ENCODE assay signal across 42 cellular contexts in the genomic region with DNA sequence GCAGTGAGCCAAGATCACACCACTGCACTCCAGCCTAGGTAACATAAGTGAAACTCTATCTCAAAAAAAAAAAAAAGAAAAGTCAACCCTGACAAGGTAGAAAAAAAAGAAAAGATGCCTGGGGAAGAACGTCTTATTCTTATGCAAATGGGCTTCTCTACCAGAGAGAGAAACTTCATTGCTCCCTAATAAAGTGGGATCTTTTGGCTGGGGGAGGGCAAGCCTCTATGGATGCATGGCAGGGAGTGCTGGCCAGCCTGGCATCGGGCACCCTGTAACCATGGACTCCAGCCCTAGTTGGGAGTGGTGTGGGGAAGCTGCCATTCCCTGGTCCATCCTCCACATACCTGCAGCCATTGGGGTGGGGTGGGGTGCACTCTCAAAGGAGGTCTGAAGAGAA. TPM values are rescaled to one million over a fixed set of nuclear protein-coding genes. Genes with fewer than 3 reads are reported as not detected.
"Had no signal": no experiment of that assay in that cellular context is flagged by ENCODE, and none has a peak within 500 bp of the region (broad histone marks: within the 10 kb centered on the region; RNA-seq: fewer than 3 reads in every experiment).

No MANE protein-coding gene starts in this region.

- H3K27me3 ChIP-seq: adrenal gland, ascending aorta, body of pancreas, brain microvascular endothelial cell, breast epithelium, cardiac muscle cell had no signal

- ATAC-seq: activated naive CD4-positive, alpha-beta T cell treated with anti-CD3 and anti-CD28 coated beads, Interleukin-2, amount 50 U/mL, for 72 hours; activated naive CD8-positive, alpha-beta T cell treated with anti-CD3 and anti-CD28 coated beads, Interleukin-2, amount 50 U/mL, for 24 hours; activated T-cell treated with anti-CD3 and anti-CD28 coated beads, Interleukin-2, amount 50 U/mL, for 4 hours; activated T-cell treated with anti-CD3 and anti-CD28 coated beads, Interleukin-2, amount 50 U/mL, for 72 hours; activated T-helper 17 cell treated with anti-CD3 and anti-CD28 coated beads, Interleukin-2, amount 50 U/mL, for 72 hours; body of pancreas had no signal

- H3K36me3 ChIP-seq: adrenal gland, ascending aorta, brain microvascular endothelial cell, breast epithelium, cardiac muscle cell had no signal

- H3K4me3 ChIP-seq: adrenal gland, ascending aorta, body of pancreas, breast epithelium, cardiac muscle cell had no signal

- H3K4me1 Mint-ChIP-seq: activated naive CD4-positive, alpha-beta T cell treated with anti-CD3 and anti-CD28 coated beads, Interleukin-2, amount 10 ng/mL, durations not matched to agents 7 days and 5 days; activated naive CD4-positive, alpha-beta T cell treated with anti-CD3 and anti-CD28 coated beads, Interleukin-2, amount 50 U/mL, for 24 hours; activated naive CD8-positive, alpha-beta T cell treated with anti-CD3 and anti-CD28 coated beads for 36 hours; activated naive CD8-positive, alpha-beta T cell treated with anti-CD3 and anti-CD28 coated beads, Interleukin-2, amount 10 ng/mL, durations not matched to agents 7 days and 5 days; activated naive CD8-positive, alpha-beta T cell treated with anti-CD3 and anti-CD28 coated beads, Interleukin-2, amount 50 U/mL, for 24 hours; activated T-helper 17 cell treated with anti-CD3 and anti-CD28 coated beads, Interleukin-2, amount 50 U/mL, for 72 hours; brain; central memory CD8-positive, alpha-beta T cell had no signal

- H3K27me3 Mint-ChIP-seq: activated naive CD4-positive, alpha-beta T cell treated with anti-CD3 and anti-CD28 coated beads, Interleukin-2, amount 10 ng/mL, durations not matched to agents 7 days and 5 days; activated naive CD4-positive, alpha-beta T cell treated with anti-CD3 and anti-CD28 coated beads, Interleukin-2, amount 50 U/mL, for 24 hours; activated naive CD8-positive, alpha-beta T cell; activated naive CD8-positive, alpha-beta T cell treated with anti-CD3 and anti-CD28 coated beads for 36 hours; activated naive CD8-positive, alpha-beta T cell treated with anti-CD3 and anti-CD28 coated beads, Interleukin-2, amount 10 ng/mL, durations not matched to agents 7 days and 5 days; activated naive CD8-positive, alpha-beta T cell treated with anti-CD3 and anti-CD28 coated beads, Interleukin-2, amount 50 U/mL, for 24 hours; activated T-cell treated with anti-CD3 and anti-CD28 coated beads, Interleukin-2, amount 50 U/mL, for 24 hours; activated T-helper 17 cell treated with anti-CD3 and anti-CD28 coated beads, Interleukin-2, amount 50 U/mL, for 72 hours; brain; central memory CD8-positive, alpha-beta T cell had no signal

- DNase-seq: activated effector memory CD4-positive, alpha-beta T cell treated with anti-CD3 and anti-CD28 coated beads, Interleukin-2, amount 50 U/mL, for 16 hours; activated effector memory CD4-positive, alpha-beta T cell treated with Interleukin-2 at 50 U/mL for 16 hours; activated gamma-delta T cell; activated gamma-delta T cell treated with Interleukin-2 at 50 U/mL for 16 hours; activated naive CD4-positive, alpha-beta T cell; activated naive CD4-positive, alpha-beta T cell treated with anti-CD3 and anti-CD28 coated beads for 36 hours; activated naive CD4-positive, alpha-beta T cell treated with anti-CD3 and anti-CD28 coated beads, Interleukin-2, amount 10 ng/mL, durations not matched to agents 7 days and 5 days; activated naive CD4-positive, alpha-beta T cell treated with anti-CD3 and anti-CD28 coated beads, Interleukin-2, amount 50 U/mL, for 16 hours; activated naive CD4-positive, alpha-beta T cell treated with Interleukin-2 at 50 U/mL for 16 hours; activated naive CD8-positive, alpha-beta T cell treated with anti-CD3 and anti-CD28 coated beads for 36 hours; activated naive CD8-positive, alpha-beta T cell treated with anti-CD3 and anti-CD28 coated beads, Interleukin-2, amount 10 ng/mL, durations not matched to agents 7 days and 5 days; activated naive CD8-positive, alpha-beta T cell treated with anti-CD3 and anti-CD28 coated beads, Interleukin-2, amount 50 U/mL, for 24 hours; activated T-cell treated with anti-CD3 and anti-CD28 coated beads, Interleukin-2, amount 50 U/mL, for 1 hour; activated T-cell treated with anti-CD3 and anti-CD28 coated beads, Interleukin-2, amount 50 U/mL, for 24 hours; activated T-cell treated with anti-CD3 and anti-CD28 coated beads, Interleukin-2, amount 50 U/mL, for 4 hours; activated T-cell treated with anti-CD3 and anti-CD28 coated beads, Interleukin-2, amount 50 U/mL, for 48 hours; activated T-cell treated with anti-CD3 and anti-CD28 coated beads, Interleukin-2, amount 50 U/mL, for 72 hours; adrenal gland; amniotic stem cell; amygdala; anterior cingulate cortex; aorta; body of pancreas; brain microvascular endothelial cell; caudate nucleus; central memory CD4-positive, alpha-beta T cell; cerebellar nuclear complex had no signal

- H3K27ac Mint-ChIP-seq: activated naive CD4-positive, alpha-beta T cell treated with anti-CD3 and anti-CD28 coated beads for 36 hours; activated naive CD4-positive, alpha-beta T cell treated with anti-CD3 and anti-CD28 coated beads, Interleukin-2, amount 10 ng/mL, durations not matched to agents 7 days and 5 days; activated naive CD4-positive, alpha-beta T cell treated with anti-CD3 and anti-CD28 coated beads, Interleukin-2, amount 50 U/mL, for 24 hours; activated naive CD4-positive, alpha-beta T cell treated with anti-CD3 and anti-CD28 coated beads, Interleukin-2, amount 50 U/mL, for 72 hours; activated naive CD8-positive, alpha-beta T cell; activated naive CD8-positive, alpha-beta T cell treated with anti-CD3 and anti-CD28 coated beads for 36 hours; activated naive CD8-positive, alpha-beta T cell treated with anti-CD3 and anti-CD28 coated beads, Interleukin-2, amount 10 ng/mL, durations not matched to agents 7 days and 5 days; activated naive CD8-positive, alpha-beta T cell treated with anti-CD3 and anti-CD28 coated beads, Interleukin-2, amount 50 U/mL, for 24 hours; activated T-cell treated with anti-CD3 and anti-CD28 coated beads, Interleukin-2, amount 50 U/mL, for 24 hours; activated T-cell treated with anti-CD3 and anti-CD28 coated beads, Interleukin-2, amount 50 U/mL, for 72 hours; activated T-helper 1 cell treated with anti-CD3 and anti-CD28 coated beads, Interleukin-12 subunit alpha, Interleukin-12 subunit beta, Interleukin-2, Interleukin-4 antibody, amounts not matched to agents 30 ng/mL and 10 ng/mL and 1 ng/mL, durations not matched to agents 14 hours and 24 hours and 36 hours; activated T-helper 17 cell treated with anti-CD3 and anti-CD28 coated beads, Interleukin-2, amount 50 U/mL, for 72 hours; activated T-helper 2 cell treated with anti-CD3 and anti-CD28 coated beads, Interferon-gamma antibody, Interleukin-2, Interleukin-4, amounts not matched to agents 10 μg/mL and 5 μg/mL and 100 μg/mL, durations not matched to agents 14 hours and 24 hours and 36 hours; brain had no signal

- H3K9me3 Mint-ChIP-seq: activated naive CD8-positive, alpha-beta T cell treated with anti-CD3 and anti-CD28 coated beads, Interleukin-2, amount 50 U/mL, for 24 hours had no signal

- H3K4me3 Mint-ChIP-seq: activated naive CD4-positive, alpha-beta T cell treated with anti-CD3 and anti-CD28 coated beads for 36 hours; activated naive CD4-positive, alpha-beta T cell treated with anti-CD3 and anti-CD28 coated beads, Interleukin-2, amount 10 ng/mL, durations not matched to agents 7 days and 5 days; activated naive CD4-positive, alpha-beta T cell treated with anti-CD3 and anti-CD28 coated beads, Interleukin-2, amount 50 U/mL, for 24 hours; activated naive CD8-positive, alpha-beta T cell; activated naive CD8-positive, alpha-beta T cell treated with anti-CD3 and anti-CD28 coated beads for 36 hours; activated naive CD8-positive, alpha-beta T cell treated with anti-CD3 and anti-CD28 coated beads, Interleukin-2, amount 10 ng/mL, durations not matched to agents 7 days and 5 days; activated naive CD8-positive, alpha-beta T cell treated with anti-CD3 and anti-CD28 coated beads, Interleukin-2, amount 50 U/mL, for 24 hours; activated T-cell treated with anti-CD3 and anti-CD28 coated beads, Interleukin-2, amount 50 U/mL, for 24 hours; activated T-cell treated with anti-CD3 and anti-CD28 coated beads, Interleukin-2, amount 50 U/mL, for 4 hours; activated T-cell treated with anti-CD3 and anti-CD28 coated beads, Interleukin-2, amount 50 U/mL, for 72 hours; activated T-helper 1 cell treated with anti-CD3 and anti-CD28 coated beads, Interleukin-12 subunit alpha, Interleukin-12 subunit beta, Interleukin-2, Interleukin-4 antibody, amounts not matched to agents 30 ng/mL and 10 ng/mL and 1 ng/mL, durations not matched to agents 14 hours and 24 hours and 36 hours; activated T-helper 17 cell treated with anti-CD3 and anti-CD28 coated beads, Interleukin-2, amount 50 U/mL, for 72 hours; brain; central memory CD8-positive, alpha-beta T cell had no signal

- H3K27ac ChIP-seq: adrenal gland, ascending aorta, body of pancreas, brain microvascular endothelial cell, breast epithelium, cardiac muscle cell had no signal

- H3K9me3 ChIP-seq: adrenal gland, ascending aorta had no signal

- H3K4me1 ChIP-seq: adrenal gland, ascending aorta, body of pancreas, breast epithelium had no signal

- H3K36me3 Mint-ChIP-seq: activated naive CD8-positive, alpha-beta T cell; activated naive CD8-positive, alpha-beta T cell treated with anti-CD3 and anti-CD28 coated beads for 36 hours; activated naive CD8-positive, alpha-beta T cell treated with anti-CD3 and anti-CD28 coated beads, Interleukin-2, amount 10 ng/mL, durations not matched to agents 7 days and 5 days; brain had no signal

RNA-seq across cellular contexts. Expression of a gene that starts 30.7 kb away (rescaled TPM):
- total RNA-seq: activated naive CD4-positive, alpha-beta T cell treated with anti-CD3 and anti-CD28 coated beads for 36 hours; activated naive CD4-positive, alpha-beta T cell treated with anti-CD3 and anti-CD28 coated beads, Interleukin-2, amount 50 U/mL, for 72 hours; activated naive CD8-positive, alpha-beta T cell treated with anti-CD3 and anti-CD28 coated beads for 36 hours; activated naive CD8-positive, alpha-beta T cell treated with anti-CD3 and anti-CD28 coated beads, Interleukin-2, amount 10 ng/mL, durations not matched to agents 7 days and 5 days; activated T-cell treated with anti-CD3 and anti-CD28 coated beads, Interleukin-2, amount 50 U/mL, for 4 hours; activated T-cell treated with anti-CD3 and anti-CD28 coated beads, Interleukin-2, amount 50 U/mL, for 72 hours; activated T-helper 1 cell treated with anti-CD3 and anti-CD28 coated beads, Interleukin-12 subunit alpha, Interleukin-12 subunit beta, Interleukin-2, Interleukin-4 antibody, amounts not matched to agents 30 ng/mL and 10 ng/mL and 1 ng/mL, durations not matched to agents 14 hours and 24 hours and 36 hours; activated T-helper 2 cell treated with anti-CD3 and anti-CD28 coated beads, Interferon-gamma antibody, Interleukin-2, Interleukin-4, amounts not matched to agents 10 μg/mL and 5 μg/mL and 100 μg/mL, durations not matched to agents 14 hours and 24 hours and 36 hours; astrocyte; body of pancreas; bronchial epithelial cell; cardiac muscle cell; cerebellum; chondrocyte had no signal
- polyA plus RNA-seq: cardiac muscle cell had no signal
